ENCODE assay signal across 14 cellular contexts in genomic region chr2:148259674-148260073, GRCh38.
DNase-seq lines count a peak whose midpoint lies in the region; ATAC-seq and TF ChIP-seq lines count a peak whose summit lies in the region.
"Had no signal": no experiment of that assay in that cellular context is flagged by ENCODE, and none has a peak within 500 bp of the region (broad histone marks: within the 10 kb centered on the region; RNA-seq: fewer than 3 reads in every experiment).

No MANE protein-coding gene starts in this region.

- BruUV-seq in PC-3 (replicated peaks; lab: Mats Ljungman, UMichigan), result no TSS peak

- no peaks in the 10 kb centered on the region for H3K9me2 ChIP-seq in PC-3 (replicated peaks; ENCODE audit: low read length)

- intact Hi-C loops in PC-3 (cut with micrococcal nuclease), result no loop called here
- intact Hi-C loops in left ventricle myocardium inferior (cut with micrococcal nuclease), result no loop called here
- intact Hi-C loops in right cardiac atrium (cut with DNase I), result no loop called here

- H3K9me3 ChIP-seq in PC-3 (ENCODE audit: low read length), result peaks cover 4% of the 10 kb centered on the region; the same call in 1 of the 2 replicates
- no peaks in the 10 kb centered on the region for H3K9me3 ChIP-seq in fibroblast of lung (ENCODE audit: control insufficient read depth, insufficient read depth, low read depth, low read length)
- no peaks in the 10 kb centered on the region for H3K9me3 ChIP-seq in left ventricle myocardium inferior (replicated peaks)
- H3K9me3 ChIP-seq in right cardiac atrium (ENCODE audit: control insufficient read depth, low read length), result no peaks in the 10 kb centered on the region

- H3K4me1 ChIP-seq in PC-3 (ENCODE audit: insufficient read depth, low read length) (no peaks in the 10 kb centered on the region), fibroblast of lung (ENCODE audit: control insufficient read depth, extremely low read depth, insufficient read depth, low read length) (no peaks in the 10 kb centered on the region), left ventricle myocardium inferior (no peaks in the 10 kb centered on the region), right cardiac atrium (ENCODE audit: control insufficient read depth, insufficient read depth, low read length) (no peaks in the 10 kb centered on the region)

- H3K27ac ChIP-seq in PC-3 (ENCODE audit: low read length), result no peak overlapping the region
- H3K27ac ChIP-seq in fibroblast of lung (ENCODE audit: insufficient read depth, low read length), result no peak overlapping the region
- no peak overlapping the region for H3K27ac ChIP-seq in left ventricle myocardium inferior (replicated peaks)
- no peak overlapping the region for H3K27ac ChIP-seq in right cardiac atrium (ENCODE audit: low read length)

- H2AFZ ChIP-seq in PC-3 (ENCODE audit: low read length) (no peak overlapping the region), fibroblast of lung (ENCODE audit: low read length) (no peak overlapping the region)

- H3K9ac ChIP-seq in PC-3 (ENCODE audit: low read length) (no peak overlapping the region), fibroblast of lung (ENCODE audit: insufficient read depth, low read length) (no peak overlapping the region)

- H3K27me3 ChIP-seq in PC-3 (ENCODE audit: low read length) (no peaks in the 10 kb centered on the region), fibroblast of lung (ENCODE audit: control insufficient read depth, insufficient read depth, low read length) (no peaks in the 10 kb centered on the region), left ventricle myocardium inferior (ENCODE audit: low read depth) (no peaks in the 10 kb centered on the region), right cardiac atrium (ENCODE audit: control insufficient read depth, insufficient read depth) (no peaks in the 10 kb centered on the region)

- WGBS in right cardiac atrium, result 85% methylated on average over 6 of the region's 6 CpGs

- H3K4me3 ChIP-seq in GM12865 (ENCODE audit: low read depth, low read length), result no peak overlapping the region
- no peak overlapping the region for H3K4me3 ChIP-seq in PC-3 (ENCODE audit: low read length)
- H3K4me3 ChIP-seq in fibroblast of lung (replicated peaks in 1 of 4; ENCODE audit: control extremely low read depth in 1 of 4, insufficient read depth in 1 of 4, low read depth in 3 of 4, low read length in 4 of 4), result no peak overlapping the region
- H3K4me3 ChIP-seq in left ventricle myocardium inferior, result no peak overlapping the region
- no peak overlapping the region for H3K4me3 ChIP-seq in right cardiac atrium (ENCODE audit: low read length)
- H3K4me3 ChIP-seq: lung had no signal

- H3F3A ChIP-seq in PC-3 (ENCODE audit: low read length, unreplicated experiment), result no peaks in the 10 kb centered on the region

- TF ChIP-seq CTCF in GM12865 (IDR thresholded peaks at IDR 0.05; ENCODE audit: insufficient read depth, low read depth, low read length, missing control alignments), result no peak
- peak; percentile 35; the same call in 1 of the 2 replicates for TF ChIP-seq CTCF in PC-3 (conservative IDR thresholded peaks at IDR 0.05; ENCODE audit: low read depth, low read length)
- no peak for TF ChIP-seq CTCF in fibroblast of lung (conservative IDR thresholded peaks at IDR 0.05 in 1 of 2, IDR thresholded peaks at IDR 0.05 in 1 of 2; ENCODE audit: low read depth in 1 of 2, low read length in 2 of 2)
- no peak for TF ChIP-seq CTCF in left ventricle myocardium inferior (IDR thresholded peaks at IDR 0.05; ENCODE audit: borderline replicate concordance)

- H4K20me1 ChIP-seq in PC-3 (ENCODE audit: low read length) (no peaks in the 10 kb centered on the region), fibroblast of lung (ENCODE audit: control insufficient read depth, extremely low read depth, insufficient read depth, low read length) (no peaks in the 10 kb centered on the region)

- no peaks in the 10 kb centered on the region; the same call in 1 of the 2 replicates for H3K36me3 ChIP-seq in PC-3 (ENCODE audit: low read depth, low read length)
- no peaks in the 10 kb centered on the region for H3K36me3 ChIP-seq in fibroblast of lung (ENCODE audit: control insufficient read depth, insufficient read depth, low read length)
- H3K36me3 ChIP-seq in left ventricle myocardium inferior, result peaks cover 2% of the 10 kb centered on the region

- CTCF ChIA-PET in PC-3 (lab: Charles Lee), result no interaction called here

- H3K4me2 ChIP-seq in PC-3 (ENCODE audit: low read length) (no peak overlapping the region), fibroblast of lung (ENCODE audit: extremely low read depth, insufficient read depth, low read length) (no peak overlapping the region)

- in situ Hi-C loops in ACHN (cut with HindIII; ENCODE audit: low pct_ligation_motif_present, low pct_unique_long_range_greater_than_20kb, low sequenced_read_pairs), result no loop called here

- peak; percentile 36 for DNase-seq in ACHN
- peak; percentile 33 for DNase-seq in GM12865 (ENCODE audit: low read depth)
- DNase-seq in PC-3, result peak; percentile 36
- peak; percentile 6 to 44 for DNase-seq in fibroblast of lung (ENCODE audit: low read depth in 2 of 2)
- DNase-seq in left ventricle myocardium inferior, result no peak
- no peak for DNase-seq in right cardiac atrium
- DNase-seq in inferior parietal cortex (ENCODE audit: extremely low spot score), result no peak
- DNase-seq: activated gamma-delta T cell treated with Interleukin-2 at 50 U/mL for 16 hours; CD4-positive, alpha-beta T cell; foreskin melanocyte; occipital lobe had no signal

- POLR2A ChIA-PET in PC-3 (lab: Charles Lee; ENCODE audit: unreplicated experiment), result no interaction called here

- no peaks in the 10 kb centered on the region for H3K79me2 ChIP-seq in PC-3 (ENCODE audit: low read length)
- no peaks in the 10 kb centered on the region for H3K79me2 ChIP-seq in fibroblast of lung (ENCODE audit: control insufficient read depth, insufficient read depth, low read length)

- ATAC-seq in PC-3 (no peak), right cardiac atrium (no peak), HG03039 (IDR thresholded peaks at IDR 0.05; ENCODE audit: unreplicated experiment) (no peak)
- ATAC-seq: stimulated activated memory B cell treated with anti-CD40 and anti-IgM and Interleukin-4, amounts not matched to agents 10 μg/mL and 1 μg/mL and 100 μg/mL, for 72 hours had no signal

Comparison
In these comparisons a context has a peak if more than half of its experiments do, and no peak if none do; other contexts are left out.
1. DNase-seq: peak in ACHN (single experiment), GM12865 (single experiment), PC-3 (single experiment) and fibroblast of lung (2 of 2); none in left ventricle myocardium inferior (single experiment), right cardiac atrium (0 of 3) and inferior parietal cortex (single experiment).